9 cellular contexts compared by ENCODE assay signal in the genomic region with DNA sequence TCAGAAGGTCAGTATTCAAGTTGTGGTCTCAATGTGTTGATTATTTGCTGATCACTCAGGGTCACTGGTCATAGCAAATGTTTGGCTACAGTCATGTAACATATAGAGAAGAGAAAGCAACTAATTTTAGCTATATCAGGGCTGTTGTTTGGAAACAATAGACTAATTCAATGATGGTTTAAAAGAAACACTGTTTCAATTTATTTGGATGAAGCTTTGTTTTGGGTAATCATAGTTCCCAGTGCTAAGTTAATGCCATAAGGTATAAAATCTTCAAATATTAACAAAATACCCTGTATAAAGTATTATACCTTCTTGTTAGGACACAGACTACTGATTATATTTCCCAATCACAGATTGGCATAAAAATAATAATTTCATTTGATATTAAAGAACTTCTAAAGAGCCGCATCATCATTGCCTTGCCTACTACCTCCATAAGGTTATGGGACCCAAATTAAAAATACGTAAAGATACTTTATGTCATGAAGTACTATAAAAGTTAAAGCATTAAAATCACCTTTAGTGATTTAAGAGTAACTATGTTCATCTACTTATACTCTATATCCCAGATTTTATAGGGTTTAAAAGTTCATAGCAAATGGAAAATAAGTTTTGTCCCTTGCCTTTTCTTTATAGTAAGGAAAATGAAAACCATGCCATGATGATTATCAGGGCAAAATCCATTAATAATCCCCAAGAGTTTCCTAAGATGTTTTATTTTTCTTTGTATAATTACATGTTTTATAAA. TPM values are rescaled to one million over a fixed set of nuclear protein-coding genes. Genes with fewer than 3 reads are reported as not detected.
DNase-seq lines count a peak whose midpoint lies in the region; ATAC-seq, FAIRE-seq and TF ChIP-seq lines count a peak whose summit lies in the region.
"Had no signal": no experiment of that assay in that cellular context is flagged by ENCODE, and none has a peak within 500 bp of the region (broad histone marks: within the 10 kb centered on the region; RNA-seq: fewer than 3 reads in every experiment).

No MANE protein-coding gene starts in this region.

- CTCF ChIA-PET in PC-3 (lab: Charles Lee), result interaction anchor here (0.7 kb wide), 1 partner anchor 315 kb away, joined by 3 read pairs; no protein-coding TSS in a partner anchor
- CTCF ChIA-PET in H1 (lab: Charles Lee; ENCODE audit: partially characterized antibody), result interaction anchor here (0.7 to 1.7 kb wide), 3 partner anchors 23 to 571 kb away, joined by 3 to 5 read pairs (median 4); no protein-coding TSS in a partner anchor
- CTCF ChIA-PET in RWPE1 (lab: Yijun Ruan, JAX), result interaction anchor here (0.6 kb wide), 1 partner anchor 471 kb away, joined by 4 read pairs; no protein-coding TSS in a partner anchor

- peaks cover 72% of the 10 kb centered on the region for H3K4me1 ChIP-seq in PC-3 (ENCODE audit: insufficient read depth, low read length)
- peaks cover 0 to 17% (median 8%) of the 10 kb centered on the region in 4 experiments; a peak in 6 of 7 replicates for H3K4me1 ChIP-seq in H1 (replicated peaks in 1 of 4; ENCODE audit: control insufficient read depth in 3 of 4, insufficient read depth in 4 of 4, low read length in 3 of 4)
- no peaks in the 10 kb centered on the region for H3K4me1 ChIP-seq in HAP-1

- no peak overlapping the region; the same call in 1 of the 2 replicates for H3K18ac ChIP-seq in H1 (ENCODE audit: extremely low read depth, low read length)

- peak overlapping the region; percentile 62; the same call in 1 of the 2 replicates for H2BK20ac ChIP-seq in H1 (ENCODE audit: low read length)

- H3K79me2 ChIP-seq in PC-3 (ENCODE audit: low read length) (peaks cover 100% of the 10 kb centered on the region), H1 (ENCODE audit: control insufficient read depth in 1 of 2, insufficient read depth in 2 of 2, low read length in 2 of 2) (peaks cover 0 to 27% of the 10 kb centered on the region in 2 experiments; a peak in 2 of 4 replicates)

- H3K4me2 ChIP-seq in PC-3 (ENCODE audit: low read length) (peak overlapping the region; percentile 98), H1 (ENCODE audit: insufficient read depth in 1 of 2, low read depth in 2 of 2, low read length in 2 of 2) (peak overlapping the region in 1 of 2 experiments; percentile 13; a peak in 1 of 4 replicates)

- H3K56ac ChIP-seq in H1 (replicated peaks; ENCODE audit: insufficient read length, low read depth, low read length), result no peak overlapping the region

- H2AFZ ChIP-seq in PC-3 (ENCODE audit: low read length), result no peak overlapping the region
- no peak overlapping the region for H2AFZ ChIP-seq in H1 (ENCODE audit: low read length)

- peak overlapping the region; percentile 52 for H4K5ac ChIP-seq in H1 (ENCODE audit: insufficient read length, low read depth, low read length)

- H3K9me2 ChIP-seq in PC-3 (replicated peaks; ENCODE audit: low read length), result no peaks in the 10 kb centered on the region

- H4K91ac ChIP-seq in H1 (replicated peaks; ENCODE audit: insufficient read length, low read length), result no peak overlapping the region

- no peak for TF ChIP-seq CTCF in PC-3 (conservative IDR thresholded peaks at IDR 0.05; ENCODE audit: low read depth, low read length)
- TF ChIP-seq CTCF in H1 (IDR thresholded peaks at IDR 0.05; ENCODE audit: control extremely low read depth in 1 of 3, insufficient read depth in 1 of 3, low read depth in 1 of 3, low read length in 3 of 3), result no peak
- TF ChIP-seq CTCF in RWPE1 (conservative IDR thresholded peaks at IDR 0.05; ENCODE audit: low read depth), result no peak

- in situ Hi-C loops in HAP-1 (cut with MboI; ENCODE audit: low sequenced_read_pairs), result no loop called here

- H3K4me3 ChIP-seq in GM08714 (ENCODE audit: low read length) (peak overlapping the region; percentile 98; the same call in 1 of the 2 replicates), PC-3 (ENCODE audit: low read length) (peak overlapping the region; percentile 92), H1 (ENCODE audit: extremely low read depth in 1 of 4, insufficient read depth in 2 of 4, low read depth in 3 of 4, low read length in 4 of 4) (peak overlapping the region in 1 of 4 experiments; percentile 38; a peak in 2 of 8 replicates), HAP-1 (no peak overlapping the region)

- ATAC-seq in PC-3, result no peak

- peaks cover 4% of the 10 kb centered on the region for H3K23me2 ChIP-seq in H1 (ENCODE audit: low read depth, low read length)

- peaks cover 89% of the 10 kb centered on the region for H4K20me1 ChIP-seq in PC-3 (ENCODE audit: low read length)
- no peaks in the 10 kb centered on the region for H4K20me1 ChIP-seq in H1 (replicated peaks in 1 of 2; ENCODE audit: control insufficient read depth in 1 of 2, insufficient read depth in 2 of 2, low read length in 2 of 2)

- no peaks in the 10 kb centered on the region for H3F3A ChIP-seq in PC-3 (ENCODE audit: low read length, unreplicated experiment)

- H3K9ac ChIP-seq in PC-3 (ENCODE audit: low read length) (peak overlapping the region; percentile 13; the same call in 1 of the 2 replicates), H1 (replicated peaks in 1 of 4; ENCODE audit: extremely low read depth in 1 of 4, low read depth in 3 of 4, low read length in 3 of 4) (no peak overlapping the region)

- no peak for TF ChIP-seq RAD21 in H1 (IDR thresholded peaks at IDR 0.05 in 1 of 2, conservative IDR thresholded peaks at IDR 0.05 in 1 of 2; ENCODE audit: low read depth in 2 of 2, low read length in 2 of 2)

- H3K27me3 ChIP-seq in PC-3 (ENCODE audit: low read length), result no peaks in the 10 kb centered on the region
- peaks cover 5 to 14% (median 8%) of the 10 kb centered on the region in 4 experiments; a peak in 6 of 7 replicates for H3K27me3 ChIP-seq in H1 (replicated peaks in 1 of 4; ENCODE audit: control insufficient read depth in 3 of 4, extremely low read depth in 1 of 4, insufficient read depth in 3 of 4, low read length in 3 of 4)
- H3K27me3 ChIP-seq in HAP-1 (ENCODE audit: low read depth), result peaks cover 62% of the 10 kb centered on the region

- H2BK5ac ChIP-seq in H1 (ENCODE audit: low read depth, low read length), result no peak overlapping the region

- no peak overlapping the region for H3K23ac ChIP-seq in H1 (ENCODE audit: insufficient read length)

- DNase-seq in PC-3 (no peak), H1 (ENCODE audit: low read depth in 1 of 2, low spot score in 2 of 2) (no peak), pons (ENCODE audit: low spot score) (peak; percentile 84), RWPE1 (ENCODE audit: low spot score) (no peak), HAP-1 (ENCODE audit: low spot score in 2 of 2) (no peak), NCI-H1436 (lab: John Stamatoyannopoulos, UW) (no peak), NCI-H2227 (lab: John Stamatoyannopoulos, UW; ENCODE audit: unreplicated experiment) (no peak)
- DNase-seq: NK-92 treated with Interleukin-12 subunit alpha and Interleukin-12 subunit beta, amount 100 ng/mL, for 24 hours had no signal

- no peak overlapping the region for H2BK120ac ChIP-seq in H1 (replicated peaks; ENCODE audit: low read depth, low read length)

- intact Hi-C loops in PC-3 (cut with micrococcal nuclease), result loop anchor here (10.0 kb wide), 1 partner anchor 293 kb away; no protein-coding TSS in a partner anchor

- H2BK15ac ChIP-seq in H1 (ENCODE audit: low read length), result no peak overlapping the region

- H3K27ac ChIP-seq in PC-3 (ENCODE audit: low read length) (no peak overlapping the region), H1 (ENCODE audit: low read depth, low read length) (no peak overlapping the region), RWPE1 (no peak overlapping the region)

- H3K36me3 ChIP-seq in PC-3 (ENCODE audit: low read depth, low read length) (peaks cover 11% of the 10 kb centered on the region), H1 (ENCODE audit: control insufficient read depth in 2 of 4, insufficient read depth in 4 of 4, low read length in 3 of 4) (no peaks in the 10 kb centered on the region), HAP-1 (replicated peaks) (no peaks in the 10 kb centered on the region)

- H3K79me1 ChIP-seq in H1 (ENCODE audit: low read depth, low read length), result no peaks in the 10 kb centered on the region

- no peak for FAIRE-seq in H1 (lab: Jason Lieb, UNC)

- no peak overlapping the region for H2BK12ac ChIP-seq in H1 (ENCODE audit: low read depth, low read length)

- H3K9me3 ChIP-seq in PC-3 (ENCODE audit: low read length), result no peaks in the 10 kb centered on the region
- no peaks in the 10 kb centered on the region for H3K9me3 ChIP-seq in H1 (ENCODE audit: insufficient read depth in 2 of 2, low read depth in 1 of 2, low read length in 1 of 2)
- H3K9me3 ChIP-seq in HAP-1, result no peaks in the 10 kb centered on the region

- H3K4ac ChIP-seq in H1 (replicated peaks; ENCODE audit: insufficient read length, low read depth, low read length), result no peak overlapping the region

- no peak for TF ChIP-seq EP300 in H1 (IDR thresholded peaks at IDR 0.05; ENCODE audit: borderline replicate concordance in 1 of 2, low read depth in 2 of 2, low read length in 2 of 2)

- POLR2A ChIA-PET in PC-3 (lab: Charles Lee; ENCODE audit: unreplicated experiment), result no interaction called here
- POLR2A ChIA-PET in H1 (lab: Charles Lee; ENCODE audit: partially characterized antibody), result no interaction called here
- POLR2A ChIA-PET in RWPE1 (lab: Yijun Ruan, JAX; ENCODE audit: low non-redundant PET), result no interaction called here

- TF ChIP-seq POLR2A in H1 (IDR thresholded peaks at IDR 0.05; ENCODE audit: control extremely low read depth in 1 of 2, low read depth in 2 of 2, low read length in 2 of 2), result no peak

- no peak overlapping the region for H3K14ac ChIP-seq in H1 (ENCODE audit: insufficient read length)

- no peak overlapping the region for H2AK5ac ChIP-seq in H1 (ENCODE audit: low read depth, low read length)

- BruUV-seq in PC-3 (replicated peaks; lab: Mats Ljungman, UMichigan), result no TSS peak

- 76% methylated on average over 2 of the region's 2 CpGs; no CpG with 5 or more reads in 1 of the 2 experiments for WGBS in H1 (ENCODE audit: extremely low coverage in 1 of 2, insufficient coverage in 1 of 2, insufficient read length in 1 of 2, insufficient replicate concordance in 2 of 2, low coverage in 1 of 2, low lambda C conversion rate in 2 of 2, missing lambda C conversion rate in 1 of 2), 2 experiments

- no peak overlapping the region for H4K8ac ChIP-seq in H1 (ENCODE audit: extremely low read depth, insufficient read depth, low read length)

TF ChIP-seq in H1, 55 proteins besides CTCF, POLR2A, EP300 and RAD21 (continues in another document):
- TF ChIP-seq MAFK (IDR thresholded peaks at IDR 0.05; ENCODE audit: low read depth, low read length), result no peak
- no peak for TF ChIP-seq TCF12 (IDR thresholded peaks at IDR 0.05; ENCODE audit: low read depth, low read length)
- TF ChIP-seq KDM5A (IDR thresholded peaks at IDR 0.05; ENCODE audit: low read length), result no peak

RNA-seq across cellular contexts. Expression of gene NR3C1, which starts 6.0 kb away (rescaled TPM):
- 13.0 and 14.5 TPM in 2 replicates for total RNA-seq in PC-3 (2014; rRNA removed)
- total RNA-seq in H1 (2021; fragmentation: NEBNext Ultra II Directional; extraction: Animal tissue kit (Norgen Biotek cat#: 25700)), result 5.4 and 7.7 TPM in 2 replicates
- 0.61 and 1.7 TPM in 2 replicates for polyA plus RNA-seq in H1 (2011; rRNA removed)
- 1.5 TPM for polyA plus RNA-seq in H1 (2011; cell fraction: cytosol; rRNA removed)
- 1.2 TPM for polyA plus RNA-seq in H1 (2011; cell fraction: nucleus; rRNA removed)
- 2.1 to 4.9 TPM (median 3.4 TPM) in 4 replicates for polyA plus RNA-seq in H1 (2012, experiment 1 of 2)
- polyA plus RNA-seq in H1 (2012, experiment 2 of 2), result 0.41 TPM
- 5.9 TPM for polyA plus RNA-seq in H1 (2013, experiment 1 of 2)
- 5.2 TPM for polyA plus RNA-seq in H1 (2013, experiment 2 of 2)
- polyA minus RNA-seq in H1 (2011; rRNA and poly(A)+ RNA removed), result 5.4 and 10.8 TPM in 2 replicates
- polyA minus RNA-seq in H1 (2011; cell fraction: cytosol; rRNA and poly(A)+ RNA removed), result 2.7 TPM
- 7.5 TPM for polyA minus RNA-seq in H1 (2011; cell fraction: nucleus; rRNA and poly(A)+ RNA removed)
